In the genomic region with DNA sequence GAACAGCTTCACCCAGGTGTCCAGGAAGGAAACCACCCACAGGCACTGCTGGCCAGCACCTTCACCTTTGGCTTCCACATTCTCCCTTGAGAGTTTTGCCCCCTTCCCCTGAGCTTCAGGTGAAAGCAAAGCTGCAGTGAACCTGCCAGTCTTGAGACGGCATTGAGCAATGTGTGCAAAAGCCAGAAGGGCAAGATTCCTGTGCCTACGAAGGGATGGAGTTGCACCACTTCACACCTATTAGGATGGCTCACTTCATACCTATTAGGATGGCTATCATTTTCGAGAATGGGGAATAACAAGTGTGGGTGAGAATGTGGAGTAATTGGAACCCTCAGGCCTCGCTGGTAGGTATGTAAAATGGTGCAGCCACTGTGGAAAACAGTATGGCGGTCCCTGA, we compare ENCODE assay signal across 31 cellular contexts. TPM values are rescaled to one million over a fixed set of nuclear protein-coding genes. Genes with fewer than 3 reads are reported as not detected.
DNase-seq lines count a peak whose midpoint lies in the region; ATAC-seq, FAIRE-seq and TF ChIP-seq lines count a peak whose summit lies in the region.
"Had no signal": no experiment of that assay in that cellular context is flagged by ENCODE, and none has a peak within 500 bp of the region (broad histone marks: within the 10 kb centered on the region; RNA-seq: fewer than 3 reads in every experiment).

No MANE protein-coding gene starts in this region.

- no peak overlapping the region for H3K4me3 Mint-ChIP-seq in Caco-2 (ENCODE audit: unreplicated experiment)
- H3K4me3 Mint-ChIP-seq in CD8-positive, alpha-beta memory T cell, result no peak overlapping the region
- H3K4me3 Mint-ChIP-seq: CD14-positive monocyte; CD4-positive, alpha-beta memory T cell; CD4-positive, CD25-positive, alpha-beta regulatory T cell had no signal

- CTCF ChIA-PET in Caco-2 (lab: Charles Lee), result no interaction called here
- CTCF ChIA-PET in CD8-positive, alpha-beta memory T cell (lab: Charles Lee), result no interaction called here

- H3K9me3 ChIP-seq in Caco-2, result no peaks in the 10 kb centered on the region
- H3K9me3 ChIP-seq in trophoblast cell (ENCODE audit: insufficient read depth, low read depth, low read length), result no peaks in the 10 kb centered on the region
- no peaks in the 10 kb centered on the region for H3K9me3 ChIP-seq in hepatocyte (ENCODE audit: low read depth)
- H3K9me3 ChIP-seq in CD8-positive, alpha-beta memory T cell (ENCODE audit: low read length), result no peaks in the 10 kb centered on the region
- H3K9me3 ChIP-seq: BLaER1 had no signal

- H3K27me3 ChIP-seq in Caco-2 (replicated peaks; ENCODE audit: control insufficient read depth, insufficient read depth, low read length) (no peaks in the 10 kb centered on the region), bronchial epithelial cell (ENCODE audit: control insufficient read depth, insufficient read depth, low read length) (no peaks in the 10 kb centered on the region), trophoblast cell (ENCODE audit: insufficient read depth, low read length) (peaks cover 8% of the 10 kb centered on the region), hepatocyte (no peaks in the 10 kb centered on the region)
- H3K27me3 ChIP-seq in CD8-positive, alpha-beta memory T cell (ENCODE audit: insufficient read depth, low read length, poor library complexity, severe bottlenecking), result no peaks in the 10 kb centered on the region
- H3K27me3 ChIP-seq: BE2C, BLaER1 had no signal

- H3K4me2 ChIP-seq in trophoblast cell (ENCODE audit: low read length) (no peak overlapping the region), hepatocyte (no peak overlapping the region)
- H3K4me2 ChIP-seq: BLaER1 had no signal

- H4K12ac ChIP-seq in trophoblast cell (ENCODE audit: low read depth, low read length), result no peak overlapping the region

- H2AK5ac ChIP-seq in trophoblast cell (ENCODE audit: low read length), result no peak overlapping the region

- H2BK12ac ChIP-seq in trophoblast cell (ENCODE audit: low read length), result no peak overlapping the region

- no peak overlapping the region for H2BK5ac ChIP-seq in trophoblast cell (ENCODE audit: low read depth, low read length, poor library complexity)

- no peak overlapping the region for H3K18ac ChIP-seq in trophoblast cell (ENCODE audit: low read length)

- H3K79me2 ChIP-seq in trophoblast cell (ENCODE audit: control insufficient read depth, insufficient read depth, low read length, poor library complexity) (no peaks in the 10 kb centered on the region), hepatocyte (peaks cover 57% of the 10 kb centered on the region)

- peaks cover 52% of the 10 kb centered on the region for H3K4me1 Mint-ChIP-seq in Caco-2 (ENCODE audit: low read depth, unreplicated experiment)
- peaks cover 0 to 17% (median 11%) of the 10 kb centered on the region in 3 donors for H3K4me1 Mint-ChIP-seq in CD8-positive, alpha-beta memory T cell

- no peaks in the 10 kb centered on the region for H3K79me1 ChIP-seq in trophoblast cell (ENCODE audit: low read length)

- H3K9me3 Mint-ChIP-seq in Caco-2 (ENCODE audit: unreplicated experiment), result no peaks in the 10 kb centered on the region
- no peaks in the 10 kb centered on the region for H3K9me3 Mint-ChIP-seq in CD8-positive, alpha-beta memory T cell
- H3K9me3 Mint-ChIP-seq: CD14-positive monocyte; CD4-positive, alpha-beta memory T cell; CD4-positive, CD25-positive, alpha-beta regulatory T cell had no signal

- no CpG with 5 or more reads among the region's 5 CpGs for WGBS in trophoblast cell (ENCODE audit: extremely low coverage, insufficient coverage, insufficient read length)
- 91% methylated on average over 5 of the region's 5 CpGs for WGBS in hepatocyte (ENCODE audit: low lambda C conversion rate, missing lambda C conversion rate)

- no peak overlapping the region for H3K4ac ChIP-seq in trophoblast cell (ENCODE audit: low read depth, low read length)

- no peaks in the 10 kb centered on the region for H3K27me3 Mint-ChIP-seq in Caco-2 (ENCODE audit: insufficient read depth, unreplicated experiment)
- peaks cover 8 to 36% of the 10 kb centered on the region in 2 donors for H3K27me3 Mint-ChIP-seq in CD8-positive, alpha-beta memory T cell
- H3K27me3 Mint-ChIP-seq: CD4-positive, CD25-positive, alpha-beta regulatory T cell had no signal

- TF ChIP-seq CTCF in Caco-2 (IDR thresholded peaks at IDR 0.05; ENCODE audit: insufficient read depth in 1 of 2, low read depth in 1 of 2, low read length in 1 of 2, severe bottlenecking in 1 of 2, unreplicated experiment in 1 of 2) (no peak), bronchial epithelial cell (IDR thresholded peaks at IDR 0.05; ENCODE audit: insufficient read depth, low read length, severe bottlenecking) (no peak), foreskin fibroblast (IDR thresholded peaks at IDR 0.05; ENCODE audit: low read depth, low read length) (no peak), hepatocyte (IDR thresholded peaks at IDR 0.05; ENCODE audit: poor library complexity) (no peak)

- no peak overlapping the region for H3K9ac ChIP-seq in trophoblast cell (ENCODE audit: low read length)
- H3K9ac ChIP-seq: BLaER1 had no signal

- H3K4me1 ChIP-seq in Caco-2 (peaks cover 70% of the 10 kb centered on the region), trophoblast cell (ENCODE audit: control insufficient read depth in 1 of 2, insufficient read depth in 2 of 2, low read length in 2 of 2) (peaks cover 4 to 7% of the 10 kb centered on the region in 2 experiments), hepatocyte (ENCODE audit: insufficient read depth) (peaks cover 29% of the 10 kb centered on the region)
- no peaks in the 10 kb centered on the region for H3K4me1 ChIP-seq in CD8-positive, alpha-beta memory T cell (ENCODE audit: insufficient read depth, low read length)
- H3K4me1 ChIP-seq: BLaER1 had no signal

- no peak overlapping the region for H2AFZ ChIP-seq in trophoblast cell (ENCODE audit: insufficient read depth, low read length, poor library complexity)
- H2AFZ ChIP-seq in hepatocyte, result no peak overlapping the region

- intact Hi-C loops in Caco-2 (cut with micrococcal nuclease; ENCODE audit: unreplicated experiment), result loop anchor here (5.0 kb wide), 1 partner anchor 128 kb away; no protein-coding TSS in a partner anchor

- H3K36me3 ChIP-seq in Caco-2 (ENCODE audit: control insufficient read depth, insufficient read depth, low read length) (no peaks in the 10 kb centered on the region; the same call in 1 of the 2 replicates), bronchial epithelial cell (ENCODE audit: control insufficient read depth, insufficient read depth, low read length) (no peaks in the 10 kb centered on the region), trophoblast cell (ENCODE audit: control insufficient read depth in 1 of 2, insufficient read depth in 2 of 2, low read length in 2 of 2) (no peaks in the 10 kb centered on the region), hepatocyte (replicated peaks; ENCODE audit: insufficient read depth, low read depth) (no peaks in the 10 kb centered on the region)
- no peaks in the 10 kb centered on the region for H3K36me3 ChIP-seq in CD8-positive, alpha-beta memory T cell (ENCODE audit: insufficient read depth, low read length)
- H3K36me3 ChIP-seq: BE2C, BLaER1 had no signal

- no peak overlapping the region for H4K8ac ChIP-seq in trophoblast cell (ENCODE audit: low read depth, low read length)

- no peaks in the 10 kb centered on the region for H3K9me2 ChIP-seq in hepatocyte (replicated peaks; ENCODE audit: insufficient read depth)

- peaks cover 13% of the 10 kb centered on the region for H3K36me3 Mint-ChIP-seq in Caco-2 (ENCODE audit: insufficient read depth, unreplicated experiment)
- H3K36me3 Mint-ChIP-seq in CD8-positive, alpha-beta memory T cell, result no peaks in the 10 kb centered on the region
- H3K36me3 Mint-ChIP-seq: CD14-positive monocyte; CD4-positive, alpha-beta memory T cell; CD4-positive, CD25-positive, alpha-beta regulatory T cell had no signal

- H3K4me3 ChIP-seq in Caco-2 (ENCODE audit: low read depth, low read length), result no peak overlapping the region
- no peak overlapping the region for H3K4me3 ChIP-seq in bronchial epithelial cell (ENCODE audit: low read depth, low read length)
- no peak overlapping the region for H3K4me3 ChIP-seq in trophoblast cell (ENCODE audit: low read depth, low read length)
- H3K4me3 ChIP-seq in foreskin fibroblast (ENCODE audit: low read depth in 1 of 2, low read length in 2 of 2), result no peak overlapping the region
- H3K4me3 ChIP-seq in hepatocyte, result no peak overlapping the region
- no peak overlapping the region for H3K4me3 ChIP-seq in CD8-positive, alpha-beta memory T cell (ENCODE audit: low read length)
- H3K4me3 ChIP-seq: BLaER1, GM12878 had no signal

- no TSS peak for BruUV-seq in Caco-2 (replicated peaks; lab: Mats Ljungman, UMichigan)

- ATAC-seq in esophagus mucosa (peak; percentile 59), GM18498 (IDR thresholded peaks at IDR 0.05; ENCODE audit: unreplicated experiment) (no peak)
- ATAC-seq: GM12878 had no signal

- H4K20me1 ChIP-seq in hepatocyte (ENCODE audit: insufficient read depth, poor library complexity, severe bottlenecking), result no peaks in the 10 kb centered on the region
- H4K20me1 ChIP-seq: BLaER1 had no signal

- no peak overlapping the region for H2BK120ac ChIP-seq in trophoblast cell (ENCODE audit: insufficient read depth, low read length, poor library complexity)

- POLR2A ChIA-PET in Caco-2 (lab: Charles Lee), result no interaction called here
- POLR2A ChIA-PET in CD8-positive, alpha-beta memory T cell (lab: Charles Lee), result no interaction called here

- no peak overlapping the region for H3K23ac ChIP-seq in trophoblast cell (ENCODE audit: low read length)

- FAIRE-seq in bronchial epithelial cell (lab: Jason Lieb, UNC), result no peak
- FAIRE-seq: A204.1, GM12878, GM12892, GM19239 had no signal

- no peak overlapping the region for H3K14ac ChIP-seq in trophoblast cell (ENCODE audit: low read length)

- DNase-seq in Caco-2 (peak in 1 of 2 experiments; percentile 41), bronchial epithelial cell (ENCODE audit: low read depth) (peak; percentile 11), trophoblast cell (peak; percentile 97 to 99), foreskin fibroblast (no peak), hepatocyte (ENCODE audit: low spot score) (no peak)
- DNase-seq in CD8-positive, alpha-beta memory T cell, result no peak
- DNase-seq: 8988T; ACHN; BE2C; C1 segment of cervical spinal cord; CD4-positive, alpha-beta memory T cell; CD4-positive, CD25-positive, alpha-beta regulatory T cell; DMS 273 treated with DMSO at 0.1 percent for 48 hours; DMS153; DMS53; DMS79; DND-41; EL; GDM1 had no signal

- H3K27ac Mint-ChIP-seq in Caco-2 (ENCODE audit: unreplicated experiment), result peak overlapping the region; percentile 85
- H3K27ac Mint-ChIP-seq in CD8-positive, alpha-beta memory T cell, result no peak overlapping the region
- H3K27ac Mint-ChIP-seq: CD14-positive monocyte; CD4-positive, alpha-beta memory T cell; CD4-positive, CD25-positive, alpha-beta regulatory T cell had no signal

- no peak overlapping the region for H3K27ac ChIP-seq in trophoblast cell (ENCODE audit: low read depth, low read length)
- no peak overlapping the region for H3K27ac ChIP-seq in hepatocyte
- no peak overlapping the region for H3K27ac ChIP-seq in CD8-positive, alpha-beta memory T cell (ENCODE audit: low read depth, low read length)
- H3K27ac ChIP-seq: BLaER1 had no signal

- H4K91ac ChIP-seq in trophoblast cell (ENCODE audit: low read depth, low read length), result no peak overlapping the region

RNA-seq across cellular contexts. Expression of a gene that starts 7.2 kb away (rescaled TPM):
- total RNA-seq in Caco-2 (2022), result 21.0 and 24.3 TPM in 2 replicates
- total RNA-seq in bronchial epithelial cell, result not detected in 2 replicates
- 0.04 TPM for total RNA-seq in esophagus mucosa
- polyA plus RNA-seq in trophoblast cell (2013), result 0.03 TPM in 2 replicates
- 102 and 109 TPM in 2 replicates for total RNA-seq in hepatocyte
- polyA plus RNA-seq in hepatocyte, result 48.3 and 55.1 TPM in 2 replicates
- total RNA-seq in CD8-positive, alpha-beta memory T cell, result not detected
- polyA plus RNA-seq in CD8-positive, alpha-beta memory T cell, result not detected
- total RNA-seq: A673; CD4-positive, alpha-beta memory T cell; CD4-positive, CD25-positive, alpha-beta regulatory T cell; Daoy; G401 had no signal
- polyA plus RNA-seq: AG04450; CD14-positive monocyte; CD4-positive, alpha-beta memory T cell; CD4-positive, CD25-positive, alpha-beta regulatory T cell; GM12878 had no signal

Comparison
In these comparisons a context has a peak if more than half of its experiments do, and no peak if none do; other contexts are left out.
1. DNase-seq: peak in bronchial epithelial cell (single experiment) and trophoblast cell (2 of 2); none in foreskin fibroblast (0 of 2), hepatocyte (single experiment) and CD8-positive, alpha-beta memory T cell (0 of 5).
2. RNA of a gene that starts 7.2 kb away (total RNA-seq): 102 to 109 TPM in hepatocyte and 21.0 to 24.3 TPM in Caco-2; 0.04 TPM in esophagus mucosa (single experiment), not detected in bronchial epithelial cell and not detected in CD8-positive, alpha-beta memory T cell; every median in the first group is over 10 times any median in the second.